In the genomic region with DNA sequence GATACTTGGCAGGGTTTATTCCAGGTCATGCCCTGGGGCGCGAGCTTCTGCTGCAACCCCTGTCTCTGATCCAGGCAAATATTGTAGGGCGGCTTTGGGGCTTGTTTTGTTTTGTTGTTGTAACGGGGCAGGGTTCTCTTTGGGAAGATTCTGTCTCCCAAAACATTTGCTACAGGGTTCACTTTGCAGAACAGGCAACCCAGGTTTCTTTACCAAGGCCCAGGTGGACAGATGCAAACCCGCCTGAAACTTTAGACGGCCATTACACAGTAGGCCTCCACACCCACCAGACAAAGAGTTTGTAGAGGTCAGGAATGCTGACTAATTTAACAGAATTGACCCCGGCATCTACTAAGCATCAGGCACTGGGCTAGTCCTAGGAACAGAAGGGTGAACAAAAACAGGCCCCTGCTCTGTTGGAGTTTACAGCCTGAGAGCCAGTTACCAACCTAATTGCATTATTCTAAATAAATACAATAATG, we compare ENCODE assay signal across 8 cellular contexts. TPM values are rescaled to one million over a fixed set of nuclear protein-coding genes. Genes with fewer than 3 reads are reported as not detected.
DNase-seq lines count a peak whose midpoint lies in the region; ATAC-seq and TF ChIP-seq lines count a peak whose summit lies in the region.

No MANE protein-coding gene starts in this region.

- peak overlapping the region; percentile 87 for H3K4me3 Mint-ChIP-seq in activated T-cell treated with anti-CD3 and anti-CD28 coated beads, Interleukin-2, amount 50 U/mL, for 4 hours
- peak overlapping the region; percentile 81 for H3K4me3 Mint-ChIP-seq in activated T-helper 17 cell treated with anti-CD3 and anti-CD28 coated beads, Interleukin-2, amount 50 U/mL, for 72 hours

- TF ChIP-seq CTCF in left lung (IDR thresholded peaks at IDR 0.05), result no peak

- intact Hi-C loops in left lung (cut with DNase I), result no loop called here

- H3K27ac ChIP-seq in left lung (peak overlapping the region; percentile 79 to 81), thymus (ENCODE audit: low read depth) (no peak overlapping the region)

- H3K4me1 Mint-ChIP-seq in activated T-cell treated with anti-CD3 and anti-CD28 coated beads, Interleukin-2, amount 50 U/mL, for 4 hours (ENCODE audit: low read depth), result peaks cover 45% of the 10 kb centered on the region
- H3K4me1 Mint-ChIP-seq in activated T-helper 17 cell treated with anti-CD3 and anti-CD28 coated beads, Interleukin-2, amount 50 U/mL, for 72 hours, result no peaks in the 10 kb centered on the region

- peaks cover 4 to 62% of the 10 kb centered on the region in 2 donors for H3K4me1 ChIP-seq in left lung
- peaks cover 17% of the 10 kb centered on the region for H3K4me1 ChIP-seq in thymus (ENCODE audit: control insufficient read depth, insufficient read depth, low read length)

- H3K27me3 ChIP-seq in left lung (peaks cover 0 to 8% of the 10 kb centered on the region in 2 donors), thymus (ENCODE audit: control insufficient read depth, insufficient read depth) (no peaks in the 10 kb centered on the region)

- in situ Hi-C loops in KBM-7 (cut with MboI; ENCODE audit: low pct_unique_long_range_greater_than_20kb, low sequenced_read_pairs), result no loop called here

- H3K36me3 ChIP-seq in left lung (no peaks in the 10 kb centered on the region), thymus (ENCODE audit: control insufficient read depth, insufficient read depth) (no peaks in the 10 kb centered on the region)

- no peak for DNase-seq in activated T-cell treated with anti-CD3 and anti-CD28 coated beads, Interleukin-2, amount 50 U/mL, for 4 hours
- DNase-seq in activated T-cell treated with anti-CD3 and anti-CD28 coated beads, Interleukin-2, amount 50 U/mL, for 48 hours, result no peak
- DNase-seq in left lung (no peak), KBM-7 (no peak), NCI-H2029 (lab: John Stamatoyannopoulos, UW) (no peak)

- H3K9me3 Mint-ChIP-seq in activated T-cell treated with anti-CD3 and anti-CD28 coated beads, Interleukin-2, amount 50 U/mL, for 4 hours, result no peaks in the 10 kb centered on the region
- no peaks in the 10 kb centered on the region for H3K9me3 Mint-ChIP-seq in activated T-helper 17 cell treated with anti-CD3 and anti-CD28 coated beads, Interleukin-2, amount 50 U/mL, for 72 hours

- H3K4me3 ChIP-seq in left lung, result peak overlapping the region; percentile 66 to 72
- peak overlapping the region; percentile 93 for H3K4me3 ChIP-seq in thymus (ENCODE audit: low read length)

- H3K27ac Mint-ChIP-seq in activated T-helper 17 cell treated with anti-CD3 and anti-CD28 coated beads, Interleukin-2, amount 50 U/mL, for 72 hours, result peak overlapping the region; percentile 90

- peaks cover 6% of the 10 kb centered on the region for H3K27me3 Mint-ChIP-seq in activated T-cell treated with anti-CD3 and anti-CD28 coated beads, Interleukin-2, amount 50 U/mL, for 4 hours (ENCODE audit: low read depth)
- H3K27me3 Mint-ChIP-seq in activated T-helper 17 cell treated with anti-CD3 and anti-CD28 coated beads, Interleukin-2, amount 50 U/mL, for 72 hours, result peaks cover 28% of the 10 kb centered on the region

- no peaks in the 10 kb centered on the region for H3K36me3 Mint-ChIP-seq in activated T-cell treated with anti-CD3 and anti-CD28 coated beads, Interleukin-2, amount 50 U/mL, for 4 hours (ENCODE audit: insufficient read depth)
- peaks cover 18% of the 10 kb centered on the region for H3K36me3 Mint-ChIP-seq in activated T-helper 17 cell treated with anti-CD3 and anti-CD28 coated beads, Interleukin-2, amount 50 U/mL, for 72 hours (ENCODE audit: low read depth)

- no peaks in the 10 kb centered on the region for H3K9me3 ChIP-seq in left lung
- no peaks in the 10 kb centered on the region for H3K9me3 ChIP-seq in thymus (ENCODE audit: control insufficient read depth)

- ATAC-seq in activated T-cell treated with anti-CD3 and anti-CD28 coated beads, Interleukin-2, amount 50 U/mL, for 4 hours, result no peak
- no peak for ATAC-seq in activated T-helper 17 cell treated with anti-CD3 and anti-CD28 coated beads, Interleukin-2, amount 50 U/mL, for 72 hours (replicated peaks)
- ATAC-seq in left lung (no peak), GM18907 (IDR thresholded peaks at IDR 0.05; ENCODE audit: unreplicated experiment) (no peak)

- 40% methylated on average over 7 of the region's 7 CpGs for WGBS in thymus

RNA-seq across cellular contexts. Expression of a gene that starts 0.6 kb away (rescaled TPM):
- total RNA-seq in activated T-cell treated with anti-CD3 and anti-CD28 coated beads, Interleukin-2, amount 50 U/mL, for 4 hours, result 10 to 100 TPM; 56.6 to 84.8 (median 76.3) TPM
- total RNA-seq in activated T-helper 17 cell treated with anti-CD3 and anti-CD28 coated beads, Interleukin-2, amount 50 U/mL, for 72 hours, result 10 to 100 TPM; 47.6 to 62.4 TPM
- total RNA-seq in left lung, result 10 to 100 TPM; 27.5 to 38.2 TPM
- 31.4 TPM for polyA plus RNA-seq in thymus
